ENCODE assay signal across 18 cellular contexts in genomic region chr3:182067423-182067822, GRCh38.
"Had no signal": no experiment of that assay in that cellular context is flagged by ENCODE, and none has a peak within 500 bp of the region (broad histone marks: within the 10 kb centered on the region; RNA-seq: fewer than 3 reads in every experiment).

No MANE protein-coding gene starts in this region.

- H3K9me3 ChIP-seq: mucosa of descending colon, neutrophil, tibial artery, upper lobe of left lung, uterus had no signal

- H3K27me3 ChIP-seq: foreskin keratinocyte, neutrophil, tibial artery, upper lobe of left lung, uterus had no signal

- H3K27ac ChIP-seq: coronary artery, foreskin keratinocyte, neutrophil, tibial artery, upper lobe of left lung, uterus had no signal

- ATAC-seq: foreskin keratinocyte; left ventricle myocardium superior; mucosa of descending colon; naive thymus-derived CD8-positive, alpha-beta T cell had no signal

- H3K4me1 ChIP-seq: tibial artery, upper lobe of left lung, uterus had no signal

- H3K4me1 Mint-ChIP-seq: endodermal cell; immature natural killer cell; naive thymus-derived CD8-positive, alpha-beta T cell had no signal

- H3K36me3 Mint-ChIP-seq: immature natural killer cell; naive thymus-derived CD8-positive, alpha-beta T cell had no signal

- H3K36me3 ChIP-seq: neutrophil, tibial artery, upper lobe of left lung, uterus had no signal

- FAIRE-seq: endothelial cell of umbilical vein, keratinocyte had no signal

- H3K27me3 Mint-ChIP-seq: naive thymus-derived CD8-positive, alpha-beta T cell had no signal

- H3K4me3 ChIP-seq: coronary artery, mucosa of descending colon, smooth muscle cell, tibial artery, upper lobe of left lung, uterus had no signal

- H3K27ac Mint-ChIP-seq: endodermal cell; immature natural killer cell; naive thymus-derived CD8-positive, alpha-beta T cell had no signal

- DNase-seq: effector CD4-positive, alpha-beta T cell; endodermal cell; erythroblast; foreskin keratinocyte; immature natural killer cell; left ventricle myocardium superior; mucosa of descending colon; naive thymus-derived CD8-positive, alpha-beta T cell; stimulated activated CD4-positive, alpha-beta T cell treated with anti-CD3 and anti-CD28 coated beads, Interleukin-2, amount 100 ng/mL, for 48 hours; stimulated activated naive CD4-positive, alpha-beta T cell treated with Interleukin-2 at 50 U/mL for 16 hours; tibial artery; upper lobe of left lung; uterus had no signal

- H3K4me3 Mint-ChIP-seq: endodermal cell; immature natural killer cell; naive thymus-derived CD8-positive, alpha-beta T cell had no signal

- H3K4me2 ChIP-seq: smooth muscle cell had no signal

- H3K9me3 Mint-ChIP-seq: endodermal cell had no signal
